ENCODE assay signal across 8 cellular contexts in genomic region chr17:29613371-29613837, GRCh38. TPM values are rescaled to one million over a fixed set of nuclear protein-coding genes. Genes with fewer than 3 reads are reported as not detected.
DNase-seq lines count a peak whose midpoint lies in the region; ATAC-seq lines count a peak whose summit lies in the region.

No MANE protein-coding gene starts in this region.

- ATAC-seq in GM19372 (IDR thresholded peaks at IDR 0.05; ENCODE audit: low read depth, unreplicated experiment), result peak; percentile 50
- no peak for ATAC-seq in GM18517 (IDR thresholded peaks at IDR 0.05; ENCODE audit: unreplicated experiment)

- peak; percentile 95 for DNase-seq in activated CD4-positive, CD25-positive, alpha-beta regulatory T cell treated with anti-CD3 and anti-CD28 coated beads, Interleukin-2, amount 50 U/mL, for 72 hours
- DNase-seq in cerebellum (ENCODE audit: low spot score) (peak; percentile 81), kidney glomerular epithelial cell (lab: John Stamatoyannopoulos, UW) (peak; percentile 79), A172 (ENCODE audit: low spot score) (no peak), NCI-H2107 (lab: John Stamatoyannopoulos, UW) (no peak)
- DNase-seq in stimulated activated CD4-positive, alpha-beta T cell treated with anti-CD3 and anti-CD28 coated beads, Interleukin-12 subunit alpha, Interleukin-12 subunit beta, amount 100 ng/mL, for 48 hours (ENCODE audit: low read depth in 2 of 3, low spot score in 1 of 3), result peak; percentile 94 to 98 (median 95)

RNA-seq across cellular contexts. Expression of gene CORO6, which starts 9.3 kb away (rescaled TPM):
- 1.3 TPM for total RNA-seq in cerebellum
- total RNA-seq in A172 (2014; rRNA removed; shearing (Covaris generic)), result 12.2 and 14.8 TPM in 2 replicates

RNA-seq across cellular contexts. Expression of gene ANKRD13B, which starts 20.5 kb away (rescaled TPM):
- total RNA-seq in cerebellum, result 28.6 TPM
- total RNA-seq in A172 (2014; rRNA removed; shearing (Covaris generic)), result 17.6 and 21.8 TPM in 2 replicates

RNA-seq across cellular contexts. Expression of gene GIT1, which starts 24.0 kb away (rescaled TPM):
- 35.7 TPM for total RNA-seq in cerebellum
- 51.8 and 53.2 TPM in 2 replicates for total RNA-seq in A172 (2014; rRNA removed; shearing (Covaris generic))

RNA-seq across cellular contexts. Expression of gene TP53I13, which starts 44.9 kb away (rescaled TPM):
- 11.7 TPM for total RNA-seq in cerebellum
- 64.1 and 68.5 TPM in 2 replicates for total RNA-seq in A172 (2014; rRNA removed; shearing (Covaris generic))

RNA-seq across cellular contexts. Expression of gene ABHD15, which starts 46.6 kb away (rescaled TPM):
- 1.8 TPM for total RNA-seq in cerebellum
- 11.6 and 11.7 TPM in 2 replicates for total RNA-seq in A172 (2014; rRNA removed; shearing (Covaris generic))

Comparison
In these comparisons a context has a peak if more than half of its experiments do, and no peak if none do; other contexts are left out.
1. DNase-seq: peak in activated CD4-positive, CD25-positive, alpha-beta regulatory T cell treated with anti-CD3 and anti-CD28 coated beads, Interleukin-2, amount 50 U/mL, for 72 hours (single experiment), cerebellum (single experiment), kidney glomerular epithelial cell (single experiment) and stimulated activated CD4-positive, alpha-beta T cell treated with anti-CD3 and anti-CD28 coated beads, Interleukin-12 subunit alpha, Interleukin-12 subunit beta, amount 100 ng/mL, for 48 hours (3 of 3); none in A172 (single experiment) and NCI-H2107 (single experiment).